In the genomic region with DNA sequence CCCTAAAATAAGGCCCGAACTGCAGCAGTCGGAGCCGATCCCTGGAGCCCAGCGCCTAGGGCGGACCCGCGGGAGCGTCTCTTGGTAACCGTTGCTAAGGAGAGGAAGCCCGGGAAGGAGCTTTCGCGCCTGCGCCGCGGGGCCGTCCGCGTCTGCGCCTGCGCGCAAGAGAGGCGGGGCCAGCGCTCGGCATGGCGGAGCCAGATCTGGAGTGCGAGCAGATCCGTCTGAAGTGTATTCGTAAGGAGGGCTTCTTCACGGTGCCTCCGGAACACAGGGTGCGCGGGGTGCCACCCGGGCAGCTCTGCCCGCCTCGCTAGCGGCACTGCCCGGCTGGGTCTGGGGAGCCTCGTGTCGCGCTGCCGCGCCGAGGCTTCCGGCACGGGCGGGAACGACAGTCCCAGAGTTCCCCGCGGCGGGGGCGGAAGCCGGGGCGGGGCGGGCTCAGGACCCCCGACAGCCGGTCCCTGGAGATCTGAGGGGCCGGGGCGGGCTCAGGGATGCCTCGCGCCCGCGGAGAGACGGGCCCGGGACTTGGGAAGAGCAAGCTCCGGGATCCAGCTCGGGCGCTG, we compare ENCODE assay signal across 8 cellular contexts. TPM values are rescaled to one million over a fixed set of nuclear protein-coding genes. Genes with fewer than 3 reads are reported as not detected.
DNase-seq lines count a peak whose midpoint lies in the region; ATAC-seq and TF ChIP-seq lines count a peak whose summit lies in the region.

A gene with protein sequence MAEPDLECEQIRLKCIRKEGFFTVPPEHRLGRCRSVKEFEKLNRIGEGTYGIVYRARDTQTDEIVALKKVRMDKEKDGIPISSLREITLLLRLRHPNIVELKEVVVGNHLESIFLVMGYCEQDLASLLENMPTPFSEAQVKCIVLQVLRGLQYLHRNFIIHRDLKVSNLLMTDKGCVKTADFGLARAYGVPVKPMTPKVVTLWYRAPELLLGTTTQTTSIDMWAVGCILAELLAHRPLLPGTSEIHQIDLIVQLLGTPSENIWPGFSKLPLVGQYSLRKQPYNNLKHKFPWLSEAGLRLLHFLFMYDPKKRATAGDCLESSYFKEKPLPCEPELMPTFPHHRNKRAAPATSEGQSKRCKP (plus strand): TSS at position 170 of the 572 bp plus-strand sequence. CDS start 22 bp downstream, at position 192.

- no peaks in the 10 kb centered on the region for H3K9me3 ChIP-seq in CD8-positive, alpha-beta memory T cell (ENCODE audit: low read length)
- H3K9me3 ChIP-seq in NT2/D1 (ENCODE audit: insufficient read depth, low read length) (peaks cover 31% of the 10 kb centered on the region; the same call in 1 of the 2 replicates), endodermal cell (ENCODE audit: control insufficient read depth, low read length) (peaks cover 46% of the 10 kb centered on the region), mesodermal cell (ENCODE audit: control insufficient read depth, low read length) (peaks cover 14% of the 10 kb centered on the region)

- peaks cover 12% of the 10 kb centered on the region for H3K4me1 ChIP-seq in CD8-positive, alpha-beta memory T cell (ENCODE audit: insufficient read depth, low read length)
- H3K4me1 ChIP-seq in NT2/D1 (ENCODE audit: insufficient read depth, insufficient read length) (peaks cover 13% of the 10 kb centered on the region), endodermal cell (ENCODE audit: control insufficient read depth, insufficient read depth, low read length) (no peaks in the 10 kb centered on the region), mesodermal cell (ENCODE audit: control insufficient read depth, insufficient read depth, low read length, poor library complexity, severe bottlenecking) (no peaks in the 10 kb centered on the region)

- H3K27ac Mint-ChIP-seq in CD8-positive, alpha-beta memory T cell, result peak within 1 kb of the TSS; percentile 86 to 95 (median 92)
- H3K27ac Mint-ChIP-seq in endodermal cell, result peak within 1 kb of the TSS; percentile 93

- no peaks in the 10 kb centered on the region for H3K9me3 Mint-ChIP-seq in CD8-positive, alpha-beta memory T cell
- H3K9me3 Mint-ChIP-seq in endodermal cell, result peaks cover 44% of the 10 kb centered on the region

- H3K4me3 Mint-ChIP-seq in CD8-positive, alpha-beta memory T cell, result peak within 1 kb of the TSS; percentile 89 to 98 (median 92)
- H3K4me3 Mint-ChIP-seq in endodermal cell, result peak within 1 kb of the TSS; percentile 73

- peak within 1 kb of the TSS; percentile 88 for H3K4me3 ChIP-seq in CD8-positive, alpha-beta memory T cell (ENCODE audit: low read length)
- H3K4me3 ChIP-seq in NT2/D1 (ENCODE audit: insufficient read length, low read depth) (peak within 1 kb of the TSS; percentile 97), endodermal cell (ENCODE audit: low read length) (peak within 1 kb of the TSS; percentile 87), mesodermal cell (ENCODE audit: extremely low read depth, insufficient read depth, low read length, poor library complexity, severe bottlenecking) (peak within 1 kb of the TSS; percentile 76)

- H3K36me3 ChIP-seq in CD8-positive, alpha-beta memory T cell (ENCODE audit: insufficient read depth, low read length), result peaks cover 10% of the 10 kb centered on the region
- H3K36me3 ChIP-seq in NT2/D1 (ENCODE audit: insufficient read depth, insufficient read length, low read length), result peaks cover 50% of the 10 kb centered on the region
- peaks cover 58% of the 10 kb centered on the region for H3K36me3 ChIP-seq in endodermal cell (ENCODE audit: control insufficient read depth, insufficient read depth, low read length)
- H3K36me3 ChIP-seq in mesodermal cell (ENCODE audit: control insufficient read depth, insufficient read depth, low read length), result peaks cover 69% of the 10 kb centered on the region

- CTCF ChIA-PET in CD8-positive, alpha-beta memory T cell (lab: Charles Lee), result interaction anchor here (0.6 to 2.4 kb wide), 3 partner anchors 11 to 19 kb away, joined by 3 to 17 read pairs (median 4); no protein-coding TSS in a partner anchor

- peak; percentile 74 for ATAC-seq in GM19463 (IDR thresholded peaks at IDR 0.05; ENCODE audit: unreplicated experiment)

- DNase-seq in CD8-positive, alpha-beta memory T cell, result peak; percentile 79 to 92 (median 90)
- DNase-seq in HPDE6-E6E7 (ENCODE audit: extremely low spot score) (peak; percentile 96), NT2/D1 (ENCODE audit: low read depth, low spot score) (peak; percentile 88), endodermal cell (peak; percentile 97)
- DNase-seq in activated CD8-positive, alpha-beta memory T cell treated with anti-CD3 and anti-CD28 coated beads, Interleukin-2, amount 50 U/mL, for 24 hours (ENCODE audit: extremely low read depth), result peak; percentile 71
- DNase-seq in stimulated activated CD8-positive, alpha-beta memory T cell treated with anti-CD3 and anti-CD28 coated beads, Interleukin-15, amount 100 ng/mL, for 4 hours (ENCODE audit: low read depth in 2 of 2), result peak; percentile 74 to 81

- no peak for TF ChIP-seq CTCF in endodermal cell (conservative IDR thresholded peaks at IDR 0.05)

- POLR2A ChIA-PET in CD8-positive, alpha-beta memory T cell (lab: Charles Lee), result interaction anchor here (0.5 to 2.1 kb wide), 5 partner anchors 13 to 337 kb away, joined by 3 to 7 read pairs (median 3); partner anchors contain the start of genes CHMP1A, SPATA33 and TCF25

- peaks cover 0 to 18% (median 2%) of the 10 kb centered on the region in 3 donors for H3K36me3 Mint-ChIP-seq in CD8-positive, alpha-beta memory T cell
- peaks cover 77% of the 10 kb centered on the region for H3K36me3 Mint-ChIP-seq in endodermal cell (ENCODE audit: low read depth)

- no peaks in the 10 kb centered on the region for H3K27me3 ChIP-seq in CD8-positive, alpha-beta memory T cell (ENCODE audit: insufficient read depth, low read length, poor library complexity, severe bottlenecking)
- H3K27me3 ChIP-seq in NT2/D1 (ENCODE audit: insufficient read depth, insufficient read length) (no peaks in the 10 kb centered on the region), endodermal cell (ENCODE audit: control insufficient read depth, insufficient read depth, low read length, poor library complexity, severe bottlenecking) (no peaks in the 10 kb centered on the region)

- H3K4me1 Mint-ChIP-seq in CD8-positive, alpha-beta memory T cell, result peaks cover 8 to 21% (median 12%) of the 10 kb centered on the region in 3 donors
- peaks cover 6% of the 10 kb centered on the region for H3K4me1 Mint-ChIP-seq in endodermal cell

- WGBS in endodermal cell (ENCODE audit: insufficient coverage in 1 of 2, insufficient read length in 1 of 2), 2 experiments, result 1 to 2% methylated on average over 32 to 67 of the region's 67 CpGs
- 1% methylated on average over 54 to 66 of the region's 67 CpGs for WGBS in mesodermal cell (ENCODE audit: insufficient coverage in 2 of 2), 2 experiments

- H3K27ac ChIP-seq in CD8-positive, alpha-beta memory T cell (ENCODE audit: low read depth, low read length), result peak within 1 kb of the TSS; percentile 78
- H3K27ac ChIP-seq in endodermal cell (ENCODE audit: low read depth, low read length), result peak within 1 kb of the TSS; percentile 61
- peak within 1 kb of the TSS; percentile 79 for H3K27ac ChIP-seq in mesodermal cell (ENCODE audit: low read depth, low read length, severe bottlenecking)

- no peaks in the 10 kb centered on the region for H3K27me3 Mint-ChIP-seq in CD8-positive, alpha-beta memory T cell
- no peaks in the 10 kb centered on the region for H3K27me3 Mint-ChIP-seq in endodermal cell (ENCODE audit: insufficient read depth)

- H3K9ac ChIP-seq in NT2/D1 (ENCODE audit: insufficient read length, low read depth), result peak within 1 kb of the TSS; percentile 99
- peak within 1 kb of the TSS; percentile 77 for H3K9ac ChIP-seq in endodermal cell (ENCODE audit: extremely low read depth, low read length, poor library complexity, severe bottlenecking)

RNA-seq across cellular contexts. Expression of the gene that starts here (rescaled TPM):
- total RNA-seq in CD8-positive, alpha-beta memory T cell, result 10 to 100 TPM; 74.8 to 79.0 TPM
- polyA plus RNA-seq in CD8-positive, alpha-beta memory T cell, result 31.8 TPM
- 100 to 1,000 TPM; 108 to 123 TPM for total RNA-seq in endodermal cell
- polyA plus RNA-seq in endodermal cell (2013, experiment 1 of 2), result 95.5 TPM
- polyA plus RNA-seq in endodermal cell (2013, experiment 2 of 2), result 113 TPM
- polyA plus RNA-seq in mesodermal cell (2013, experiment 1 of 2), result 74.6 TPM
- 50.6 TPM for polyA plus RNA-seq in mesodermal cell (2013, experiment 2 of 2)

Comparison
In these comparisons a context has a peak if more than half of its experiments do, and no peak if none do; other contexts are left out.
1. Peak in every context shown above with its lines: DNase-seq, ATAC-seq, H3K4me3 ChIP-seq and H3K27ac ChIP-seq.